Comparison of ENCODE assay signal across 8 cellular contexts in genomic region chr9:105064248-105065118, GRCh38.
DNase-seq lines count a peak whose midpoint lies in the region; ATAC-seq and TF ChIP-seq lines count a peak whose summit lies in the region.

No MANE protein-coding gene starts in this region.

- peaks cover 0 to 4% of the 10 kb centered on the region in 2 donors for H3K36me3 Mint-ChIP-seq in stimulated activated naive B cell treated with anti-CD40 and anti-IgM and Interleukin-4, amounts not matched to agents 10 μg/mL and 1 μg/mL and 100 μg/mL, for 72 hours

- H3K4me3 ChIP-seq in choroid plexus epithelial cell (ENCODE audit: low read depth, low read length) = no peak overlapping the region

- H3K9me3 Mint-ChIP-seq in stimulated activated naive B cell treated with anti-CD40 and anti-IgM and Interleukin-4, amounts not matched to agents 10 μg/mL and 1 μg/mL and 100 μg/mL, for 72 hours = peaks cover 3% of the 10 kb centered on the region in 2 donors

- TF ChIP-seq CTCF in choroid plexus epithelial cell (conservative IDR thresholded peaks at IDR 0.05; ENCODE audit: low read depth, low read length) = peak; percentile 0

- H3K4me3 Mint-ChIP-seq in stimulated activated naive B cell treated with anti-CD40 and anti-IgM and Interleukin-4, amounts not matched to agents 10 μg/mL and 1 μg/mL and 100 μg/mL, for 72 hours = no peak overlapping the region

- ATAC-seq in left colon = peak; percentile 95
- ATAC-seq in stimulated activated naive B cell treated with anti-CD40 and anti-IgM and Interleukin-4, amounts not matched to agents 10 μg/mL and 1 μg/mL and 100 μg/mL, for 72 hours (replicated peaks) = no peak
- ATAC-seq in HG02623 (IDR thresholded peaks at IDR 0.05; ENCODE audit: unreplicated experiment) = no peak
- no peak for ATAC-seq in HG03469 (IDR thresholded peaks at IDR 0.05; ENCODE audit: unreplicated experiment)

- H3K27ac Mint-ChIP-seq in stimulated activated naive B cell treated with anti-CD40 and anti-IgM and Interleukin-4, amounts not matched to agents 10 μg/mL and 1 μg/mL and 100 μg/mL, for 72 hours = peak overlapping the region; percentile 84

- peaks cover 19 to 20% of the 10 kb centered on the region in 2 donors for H3K4me1 Mint-ChIP-seq in stimulated activated naive B cell treated with anti-CD40 and anti-IgM and Interleukin-4, amounts not matched to agents 10 μg/mL and 1 μg/mL and 100 μg/mL, for 72 hours

- intact Hi-C loops in left colon (cut with DNase I, micrococcal nuclease) = loop anchor here in 1 of 2 donors (5.0 kb wide), 2 partner anchors 72 to 88 kb away; no protein-coding TSS in a partner anchor

- H3K27me3 Mint-ChIP-seq in stimulated activated naive B cell treated with anti-CD40 and anti-IgM and Interleukin-4, amounts not matched to agents 10 μg/mL and 1 μg/mL and 100 μg/mL, for 72 hours = peaks cover 23 to 28% of the 10 kb centered on the region in 2 donors

- DNase-seq in DMS153 (lab: John Stamatoyannopoulos, UW) (peak; percentile 95), HT-29 (ENCODE audit: low spot score) (peak; percentile 86), NOMO-1 (lab: John Stamatoyannopoulos, UW; ENCODE audit: unreplicated experiment in 2 of 2) (peak; percentile 35 to 66), choroid plexus epithelial cell (ENCODE audit: low read depth) (peak; percentile 99), left colon (peak; percentile 91 to 96)
- DNase-seq in stimulated activated naive B cell treated with anti-CD40 and anti-IgM and Interleukin-4, amounts not matched to agents 10 μg/mL and 1 μg/mL and 100 μg/mL, for 72 hours = no peak
